Comparison of ENCODE assay signal across 17 cellular contexts in genomic region chr1:25651824-25652741, GRCh38. TPM values are rescaled to one million over a fixed set of nuclear protein-coding genes. Genes with fewer than 3 reads are reported as not detected.
A peak's percentile ranks its signal among the peaks of the same experiment; 100 is the strongest.
DNase-seq lines count a peak whose midpoint lies in the region; ATAC-seq and TF ChIP-seq lines count a peak whose summit lies in the region.
"Had no signal": no experiment of that assay in that cellular context is flagged by ENCODE, and none has a peak within 500 bp of the region (broad histone marks: within the 10 kb centered on the region; RNA-seq: fewer than 3 reads in every experiment).

No MANE protein-coding gene starts in this region.

- intact Hi-C loops in CD4-positive, alpha-beta T cell (cut with DNase I, micrococcal nuclease) = no loop called here
- intact Hi-C loops in ascending aorta (cut with DNase I) (no loop called here), left ventricle myocardium superior (cut with micrococcal nuclease) (no loop called here), gastrocnemius medialis (cut with DNase I; ENCODE audit: low total_unique reads) (no loop called here)

- H3K4me1 Mint-ChIP-seq in CD4-positive, alpha-beta T cell (ENCODE audit: low read depth) = peaks cover 73% of the 10 kb centered on the region
- H3K4me1 Mint-ChIP-seq: GM23338 had no signal

- H3K9me3 Mint-ChIP-seq in CD4-positive, alpha-beta T cell = no peaks in the 10 kb centered on the region
- H3K9me3 Mint-ChIP-seq: GM23338; stimulated activated naive CD8-positive, alpha-beta T cell treated with anti-CD3 and anti-CD28 coated beads, Interleukin-15, Interleukin-2, amounts not matched to agents 100 ng/mL and 50 ng/mL, for 24 hours; T-helper 1 cell treated with Interleukin-12 subunit alpha and Interleukin-12 subunit beta and Interleukin-4 antibody, amounts not matched to agents 30 μg/mL and 1 μg/mL, for 36 hours had no signal

- POLR2A ChIA-PET in CD4-positive, alpha-beta T cell (lab: Charles Lee) = interaction anchor here (0.7 to 1.1 kb wide), 2 partner anchors 28 to 102 kb away, joined by 3 read pairs; no protein-coding TSS in a partner anchor

- no peaks in the 10 kb centered on the region for H3K36me3 ChIP-seq in ascending aorta
- no peaks in the 10 kb centered on the region for H3K36me3 ChIP-seq in gastrocnemius medialis

- no peaks in the 10 kb centered on the region for H3K27me3 Mint-ChIP-seq in CD4-positive, alpha-beta T cell
- H3K27me3 Mint-ChIP-seq: stimulated activated naive CD8-positive, alpha-beta T cell treated with anti-CD3 and anti-CD28 coated beads, Interleukin-15, Interleukin-2, amounts not matched to agents 100 ng/mL and 50 ng/mL, for 24 hours had no signal

- H3K4me1 ChIP-seq in ascending aorta (peaks cover 0 to 9% of the 10 kb centered on the region in 2 donors), gastrocnemius medialis (peaks cover 24 to 40% of the 10 kb centered on the region in 2 donors)
- H3K4me1 ChIP-seq: parathyroid adenoma had no signal

- no peak for ATAC-seq in CD4-positive, alpha-beta T cell (ENCODE audit: poor library complexity)
- ATAC-seq in left ventricle myocardium superior (peak; percentile 74), gastrocnemius medialis (peak; percentile 79 to 98), HG03520 (IDR thresholded peaks at IDR 0.05; ENCODE audit: unreplicated experiment) (no peak), HG03460 (IDR thresholded peaks at IDR 0.05; ENCODE audit: unreplicated experiment) (no peak)
- ATAC-seq: GM23338 had no signal

- TF ChIP-seq POLR2A in gastrocnemius medialis (IDR thresholded peaks at IDR 0.05) = no peak

- peak in 1 of 10 experiments; percentile 31 for DNase-seq in CD4-positive, alpha-beta T cell
- DNase-seq in ascending aorta (ENCODE audit: low spot score in 2 of 2) (peak in 1 of 2 donors; percentile 66), left ventricle myocardium superior (peak; percentile 72), gastrocnemius medialis (peak; percentile 25 to 83), iPS-NIHi11 (ENCODE audit: low spot score) (no peak), retina (no peak)
- DNase-seq: activated naive CD4-positive, alpha-beta T cell; erythroblast; kidney glomerular epithelial cell; NCI-H1417 treated with DMSO at 0.1 percent for 48 hours; stimulated activated CD4-positive, alpha-beta T cell treated with anti-CD3 and anti-CD28 coated beads, Interleukin-12 subunit alpha, Interleukin-12 subunit beta, amount 100 ng/mL, for 4 hours had no signal

- H3K36me3 Mint-ChIP-seq in CD4-positive, alpha-beta T cell (ENCODE audit: low read depth) = peaks cover 70% of the 10 kb centered on the region

- CTCF ChIA-PET in CD4-positive, alpha-beta T cell (lab: Charles Lee) = interaction anchor here (1.2 to 1.8 kb wide), 3 partner anchors 12 to 33 kb away, joined by 5 to 6 read pairs (median 5); no protein-coding TSS in a partner anchor

- no peak for TF ChIP-seq CTCF in CD4-positive, alpha-beta T cell (IDR thresholded peaks at IDR 0.05)
- no peak for TF ChIP-seq CTCF in ascending aorta (IDR thresholded peaks at IDR 0.05)
- TF ChIP-seq CTCF in gastrocnemius medialis (IDR thresholded peaks at IDR 0.05 in 4 of 5, conservative IDR thresholded peaks at IDR 0.05 in 1 of 5) = no peak

- H3K4me3 ChIP-seq in ascending aorta (no peak overlapping the region), gastrocnemius medialis (no peak overlapping the region)
- H3K4me3 ChIP-seq: GM23338 had no signal

- H3K27ac ChIP-seq in CD4-positive, alpha-beta T cell (ENCODE audit: low read depth, low read length) = no peak overlapping the region
- H3K27ac ChIP-seq in ascending aorta = peak overlapping the region; percentile 31 to 53
- peak overlapping the region; percentile 20 to 54 (median 34) for H3K27ac ChIP-seq in gastrocnemius medialis
- H3K27ac ChIP-seq: parathyroid adenoma had no signal

- no peaks in the 10 kb centered on the region for H3K27me3 ChIP-seq in CD4-positive, alpha-beta T cell (ENCODE audit: control insufficient read depth, insufficient read depth, low read length)
- H3K27me3 ChIP-seq in ascending aorta = no peaks in the 10 kb centered on the region
- no peaks in the 10 kb centered on the region for H3K27me3 ChIP-seq in gastrocnemius medialis

- H3K4me3 Mint-ChIP-seq in CD4-positive, alpha-beta T cell = no peak overlapping the region
- H3K4me3 Mint-ChIP-seq: GM23338; stimulated activated naive CD8-positive, alpha-beta T cell treated with anti-CD3 and anti-CD28 coated beads, Interleukin-15, Interleukin-2, amounts not matched to agents 100 ng/mL and 50 ng/mL, for 24 hours; T-helper 1 cell treated with Interleukin-12 subunit alpha and Interleukin-12 subunit beta and Interleukin-4 antibody, amounts not matched to agents 30 μg/mL and 1 μg/mL, for 36 hours had no signal

- in situ Hi-C loops in gastrocnemius medialis (cut with MboI; ENCODE audit: low sequenced_read_pairs in 4 of 4) = no loop called here

- no peaks in the 10 kb centered on the region for H3K9me3 ChIP-seq in CD4-positive, alpha-beta T cell (ENCODE audit: control insufficient read depth, low read length)
- no peaks in the 10 kb centered on the region for H3K9me3 ChIP-seq in ascending aorta
- H3K9me3 ChIP-seq in gastrocnemius medialis = no peaks in the 10 kb centered on the region

- H3K27ac Mint-ChIP-seq in CD4-positive, alpha-beta T cell = peak overlapping the region; percentile 76
- H3K27ac Mint-ChIP-seq: GM23338; stimulated activated naive CD8-positive, alpha-beta T cell treated with anti-CD3 and anti-CD28 coated beads, Interleukin-15, Interleukin-2, amounts not matched to agents 100 ng/mL and 50 ng/mL, for 24 hours; T-helper 1 cell treated with Interleukin-12 subunit alpha and Interleukin-12 subunit beta and Interleukin-4 antibody, amounts not matched to agents 30 μg/mL and 1 μg/mL, for 36 hours had no signal

RNA-seq across cellular contexts. Expression of gene MAN1C1, which starts 35.5 kb away (rescaled TPM):
- 10 to 100 TPM; 44.4 to 46.9 TPM for total RNA-seq in CD4-positive, alpha-beta T cell
- total RNA-seq in ascending aorta = 14.3 TPM
- total RNA-seq in left ventricle myocardium superior = 17.9 TPM
- 1 to 10 TPM; 2.0 to 4.4 (median 2.5) TPM for total RNA-seq in gastrocnemius medialis

Comparison
In these comparisons a context has a peak if more than half of its experiments do, and no peak if none do; other contexts are left out.
1. ATAC-seq: peak in left ventricle myocardium superior (single experiment) and gastrocnemius medialis (2 of 2); none in CD4-positive, alpha-beta T cell (single experiment), HG03520 (single experiment) and HG03460 (single experiment).
2. DNase-seq: peak in left ventricle myocardium superior (single experiment) and gastrocnemius medialis (2 of 2); none in iPS-NIHi11 (single experiment) and retina (single experiment).